ENCODE assay signal across 35 cellular contexts in genomic region chr2:75260946-75261345, GRCh38.
"Had no signal": no experiment of that assay in that cellular context is flagged by ENCODE, and none has a peak within 500 bp of the region (broad histone marks: within the 10 kb centered on the region; RNA-seq: fewer than 3 reads in every experiment).

No MANE protein-coding gene starts in this region.

- H3K27me3 ChIP-seq: MG63 had no signal

- H3K4me3 ChIP-seq: MG63 had no signal

- DNase-seq: MG63, MM.1S, MV-4-11, NCI-H1048, NCI-H1092, NCI-H1092 treated with DMSO at 0.1 percent for 48 hours, NCI-H1105, NCI-H1105 treated with DMSO at 0.1 percent for 48 hours, NCI-H1417, NCI-H1417 treated with DMSO at 0.1 percent for 48 hours, NCI-H1436, NCI-H1436 treated with DMSO at 0.1 percent for 48 hours, NCI-H146, NCI-H1694, NCI-H1694 treated with DMSO at 0.1 percent for 48 hours, NCI-H187, NCI-H187 treated with DMSO at 0.1 percent for 48 hours, NCI-H1930, NCI-H2029, NCI-H2029 treated with DMSO at 0.1 percent for 48 hours, NCI-H2081, NCI-H2081 treated with DMSO at 0.1 percent for 48 hours, NCI-H2107, NCI-H2171, NCI-H2171 treated with DMSO at 0.1 percent for 48 hours, NCI-H2227 treated with DMSO at 0.1 percent for 48 hours, NCI-H226, NCI-H345, NCI-H446, NCI-H446 treated with DMSO at 0.1 percent for 48 hours, NCI-H510A, NCI-H510A treated with DMSO at 0.1 percent for 48 hours, NCI-H524, NCI-H524 treated with DMSO at 0.1 percent for 48 hours, NCI-H526 had no signal

- H3K36me3 ChIP-seq: MG63 had no signal
